1 cellular context compared by ENCODE assay signal in the genomic region with DNA sequence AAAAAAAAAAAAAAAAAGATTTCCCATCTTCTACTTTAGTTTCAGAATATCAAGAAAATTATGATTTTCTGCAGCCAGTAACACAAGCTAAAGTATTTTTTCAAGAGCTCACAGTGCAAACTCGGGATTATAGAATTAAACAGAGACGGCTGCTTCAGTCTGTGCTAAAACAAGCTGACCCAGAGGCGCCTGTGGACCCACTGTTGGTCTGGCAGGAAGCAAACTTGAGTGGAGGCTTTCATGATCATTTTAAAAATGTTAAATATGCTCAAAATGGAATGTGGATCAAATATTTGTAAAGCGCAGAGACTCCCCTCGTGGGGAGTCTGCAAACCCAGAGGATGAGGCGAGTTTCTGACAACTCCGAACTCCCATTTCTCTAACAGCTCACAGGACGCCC.
TF ChIP-seq lines count a peak whose summit lies in the region.

No MANE protein-coding gene starts in this region.

TF ChIP-seq in IMR-90, 13 proteins besides CTCF, POLR2A, EP300 and RAD21 (continued from another document):
- TF ChIP-seq SMC3 (IDR thresholded peaks at IDR 0.05; ENCODE audit: low read depth, low read length) (no peak), RFX5 (IDR thresholded peaks at IDR 0.05; ENCODE audit: low read depth, low read length) (no peak), MAFK (IDR thresholded peaks at IDR 0.05; ENCODE audit: low read depth, low read length) (no peak)
